In genomic region chr13:103188688-103189326, GRCh38 we compare ENCODE assay signal across 8 cellular contexts.
DNase-seq lines count a peak whose midpoint lies in the region; ATAC-seq, FAIRE-seq and TF ChIP-seq lines count a peak whose summit lies in the region.

No MANE protein-coding gene starts in this region.

- TF ChIP-seq CTCF in keratinocyte (optimal IDR thresholded peaks at IDR 0.05 in 1 of 3, IDR thresholded peaks at IDR 0.05 in 1 of 3, conservative IDR thresholded peaks at IDR 0.05 in 1 of 3; ENCODE audit: extremely low read depth in 1 of 3, insufficient read depth in 2 of 3, low read length in 3 of 3), result peak in 2 of 3 experiments; percentile 22 to 53

- H3K4me3 Mint-ChIP-seq in activated naive CD4-positive, alpha-beta T cell treated with anti-CD3 and anti-CD28 coated beads for 36 hours, result no peak overlapping the region

- no peaks in the 10 kb centered on the region for H3K9me3 Mint-ChIP-seq in activated naive CD4-positive, alpha-beta T cell treated with anti-CD3 and anti-CD28 coated beads for 36 hours

- FAIRE-seq in keratinocyte (lab: Jason Lieb, UNC), result no peak

- no peak overlapping the region for H3K27ac Mint-ChIP-seq in activated naive CD4-positive, alpha-beta T cell treated with anti-CD3 and anti-CD28 coated beads for 36 hours

- H4K20me1 ChIP-seq in keratinocyte (ENCODE audit: control insufficient read depth, extremely low read depth, insufficient read depth, low read length), result no peaks in the 10 kb centered on the region

- H3K36me3 ChIP-seq in keratinocyte (ENCODE audit: control insufficient read depth in 2 of 2, extremely low read depth in 1 of 2, insufficient read depth in 2 of 2, low read length in 2 of 2), result no peaks in the 10 kb centered on the region

- H3K4me1 ChIP-seq in keratinocyte (ENCODE audit: control insufficient read depth, extremely low read depth, insufficient read depth, low read length), result peaks cover 3% of the 10 kb centered on the region

- H2AFZ ChIP-seq in keratinocyte (ENCODE audit: control insufficient read depth, low read length), result no peak overlapping the region

- no peaks in the 10 kb centered on the region for H3K79me2 ChIP-seq in keratinocyte (ENCODE audit: control insufficient read depth, insufficient read depth, low read length)

- H3K9me3 ChIP-seq in keratinocyte (ENCODE audit: control insufficient read depth, low read depth, low read length), result no peaks in the 10 kb centered on the region

- no peak overlapping the region for H3K4me3 ChIP-seq in Jurkat, Clone E6-1 (ENCODE audit: low read length)
- no peak overlapping the region for H3K4me3 ChIP-seq in keratinocyte (ENCODE audit: control insufficient read depth in 2 of 3, extremely low read depth in 1 of 3, insufficient read depth in 2 of 3, low read depth in 1 of 3, low read length in 3 of 3)

- H3K4me1 Mint-ChIP-seq in activated naive CD4-positive, alpha-beta T cell treated with anti-CD3 and anti-CD28 coated beads for 36 hours (ENCODE audit: low read depth), result no peaks in the 10 kb centered on the region

- no peaks in the 10 kb centered on the region for H3K9me1 ChIP-seq in keratinocyte (ENCODE audit: control insufficient read depth, extremely low read depth, insufficient read depth, low read length)

- H3K4me2 ChIP-seq in keratinocyte (ENCODE audit: control insufficient read depth, extremely low read depth, insufficient read depth, low read depth, low read length), result peak overlapping the region; percentile 37

- ATAC-seq in SK-N-SH treated with all-trans-retinoic acid at 6 μM for 48 hours, result no peak
- ATAC-seq in GM18498 (IDR thresholded peaks at IDR 0.05; ENCODE audit: unreplicated experiment), result no peak

- CTCF ChIA-PET in activated naive CD4-positive, alpha-beta T cell treated with anti-CD3 and anti-CD28 coated beads for 36 hours (lab: Charles Lee), result interaction anchor here (0.7 to 1.5 kb wide), 3 partner anchors 142 to 418 kb away, joined by 3 to 6 read pairs (median 3); no protein-coding TSS in a partner anchor

- dilution Hi-C loops in keratinocyte (cut with MboI; ENCODE audit: extremely low pct_ligation_motif_present, low sequenced_read_pairs), result no loop called here

- H3K27me3 Mint-ChIP-seq in activated naive CD4-positive, alpha-beta T cell treated with anti-CD3 and anti-CD28 coated beads for 36 hours (ENCODE audit: low read depth), result peaks cover 5% of the 10 kb centered on the region

- peak; percentile 1 for DNase-seq in GM19238 (ENCODE audit: insufficient read length, low spot score)
- DNase-seq in Jurkat, Clone E6-1 (ENCODE audit: low read depth, low spot score), result peak; percentile 25
- DNase-seq in keratinocyte (ENCODE audit: low read depth, low spot score), result no peak
- DNase-seq in central memory CD4-positive, alpha-beta T cell, result no peak
- DNase-seq in activated naive CD4-positive, alpha-beta T cell treated with anti-CD3 and anti-CD28 coated beads for 36 hours, result no peak
- no peak for DNase-seq in stimulated activated CD4-positive, alpha-beta T cell treated with anti-CD3 and anti-CD28 coated beads, Interleukin-2, amount 100 ng/mL, for 24 hours

- no peak overlapping the region for H3K9ac ChIP-seq in keratinocyte (ENCODE audit: control insufficient read depth, extremely low read depth, insufficient read depth, low read length)

- intact Hi-C loops in activated naive CD4-positive, alpha-beta T cell treated with anti-CD3 and anti-CD28 coated beads for 36 hours (cut with micrococcal nuclease), result no loop called here

- H3K27me3 ChIP-seq in keratinocyte (ENCODE audit: control insufficient read depth, extremely low read depth, insufficient read depth, low read length), result no peaks in the 10 kb centered on the region

- H3K27ac ChIP-seq in keratinocyte (ENCODE audit: control insufficient read depth, insufficient read depth, low read length), result no peak overlapping the region

- no peaks in the 10 kb centered on the region for H3K36me3 Mint-ChIP-seq in activated naive CD4-positive, alpha-beta T cell treated with anti-CD3 and anti-CD28 coated beads for 36 hours (ENCODE audit: low read depth)

TF ChIP-seq in SK-N-SH treated with all-trans-retinoic acid at 6 μM for 48 hours, 23 proteins besides CTCF, POLR2A, EP300 and RAD21:
- TF ChIP-seq ISL1 (CRISPR knock-in tag; IDR thresholded peaks at IDR 0.05) (peak; percentile 26), TSHZ2 (CRISPR knock-in tag; IDR thresholded peaks at IDR 0.05) (0 out of 2 replicates have a peak, but pooled peaks have one; percentile 32), ZNF70 (CRISPR knock-in tag; IDR thresholded peaks at IDR 0.05) (no peak), CSRNP3 (CRISPR knock-in tag; IDR thresholded peaks at IDR 0.05) (no peak)

Comparison
In these comparisons a context has a peak if more than half of its experiments do, and no peak if none do; other contexts are left out.
1. DNase-seq: peak in GM19238 (single experiment) and Jurkat, Clone E6-1 (single experiment); none in keratinocyte (single experiment), central memory CD4-positive, alpha-beta T cell (single experiment), activated naive CD4-positive, alpha-beta T cell treated with anti-CD3 and anti-CD28 coated beads for 36 hours (single experiment) and stimulated activated CD4-positive, alpha-beta T cell treated with anti-CD3 and anti-CD28 coated beads, Interleukin-2, amount 100 ng/mL, for 24 hours (0 of 2).